20 cellular contexts compared by ENCODE assay signal in the genomic region with DNA sequence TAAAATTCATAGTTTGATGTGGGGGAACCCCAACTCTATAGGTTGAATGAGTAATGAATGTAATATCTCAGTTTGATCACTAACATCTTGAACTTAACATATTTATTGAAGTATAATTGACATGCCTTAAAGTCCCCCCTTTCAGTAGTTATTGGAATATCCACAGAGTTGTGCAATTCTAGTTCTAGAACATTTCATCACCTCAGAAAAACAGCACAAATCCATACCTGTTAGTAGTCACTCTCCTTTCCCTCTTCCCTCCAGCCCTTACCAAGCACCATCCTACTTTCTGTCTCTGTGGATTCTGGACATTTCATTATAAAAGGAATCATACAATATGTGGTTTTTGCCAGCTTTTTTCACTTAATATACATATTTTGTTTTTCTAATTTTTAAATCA. TPM values are rescaled to one million over a fixed set of nuclear protein-coding genes. Genes with fewer than 3 reads are reported as not detected.
DNase-seq lines count a peak whose midpoint lies in the region; ATAC-seq, FAIRE-seq and TF ChIP-seq lines count a peak whose summit lies in the region.
"Had no signal": no experiment of that assay in that cellular context is flagged by ENCODE, and none has a peak within 500 bp of the region (broad histone marks: within the 10 kb centered on the region; RNA-seq: fewer than 3 reads in every experiment).

No MANE protein-coding gene starts in this region.

- H3K14ac ChIP-seq in IMR-90 (replicated peaks; ENCODE audit: low read depth, low read length): no peak overlapping the region

- no peaks in the 10 kb centered on the region for H4K20me1 ChIP-seq in IMR-90 (ENCODE audit: insufficient read depth, low read length)
- H4K20me1 ChIP-seq in HepG2 (ENCODE audit: insufficient read depth, low read length): no peaks in the 10 kb centered on the region
- H4K20me1 ChIP-seq: BLaER1 treated with 17β-estradiol and CSF1 and Interleukin-3, amounts not matched to agents 10 nM and 100 nM had no signal

- H3K4me1 ChIP-seq in IMR-90 (ENCODE audit: control insufficient read depth, insufficient read depth, low read length) (no peaks in the 10 kb centered on the region), HepG2 (ENCODE audit: insufficient read depth, low read length) (peaks cover 8% of the 10 kb centered on the region; the same call in 1 of the 2 replicates), right lobe of liver (peaks cover 0 to 43% (median 13%) of the 10 kb centered on the region in 4 donors), heart right ventricle (no peaks in the 10 kb centered on the region)
- H3K4me1 ChIP-seq: A549; BLaER1 treated with 17β-estradiol and CSF1 and Interleukin-3, amounts not matched to agents 10 nM and 100 nM; Caco-2 had no signal

- H3K56ac ChIP-seq in IMR-90 (ENCODE audit: extremely low read depth, insufficient read depth, low read length): no peak overlapping the region

- no TSS peak for BruUV-seq in IMR-90 (replicated peaks; lab: Mats Ljungman, UMichigan)
- BruUV-seq in HepG2 (replicated peaks; lab: Mats Ljungman, UMichigan): no TSS peak

- DNase-seq in IMR-90 (no peak), iris pigment epithelial cell (ENCODE audit: low read depth) (peak; percentile 40), HepG2 (ENCODE audit: low spot score) (no peak), right lobe of liver (no peak), hepatic stellate cell (ENCODE audit: low spot score) (no peak), heart right ventricle (no peak)
- DNase-seq in stimulated activated CD4-positive, alpha-beta T cell treated with anti-CD3 and anti-CD28 coated beads, Interleukin-2, amount 100 ng/mL, for 48 hours: no peak
- DNase-seq: AML-193; Caco-2; Calu3; CD4-positive, alpha-beta T cell; CD8-positive, alpha-beta T cell; DMS79 treated with DMSO at 0.1 percent for 48 hours; GF-D8 had no signal

- H2AK9ac ChIP-seq in IMR-90 (replicated peaks; ENCODE audit: low read depth, low read length, poor library complexity): no peak overlapping the region

- H3K23ac ChIP-seq in IMR-90 (ENCODE audit: low read depth, low read length): no peak overlapping the region

- in situ Hi-C loops in IMR-90 (cut with MboI; ENCODE audit: low sequenced_read_pairs) (no loop called here), HepG2 (cut with HindIII; ENCODE audit: extremely low pct_ligation_motif_present, low pct_unique_long_range_greater_than_20kb) (no loop called here)

- H3K79me1 ChIP-seq in IMR-90 (ENCODE audit: low read depth in 1 of 2, low read length in 2 of 2): no peaks in the 10 kb centered on the region; a peak in 2 of 4 replicates

- no peak overlapping the region for H4K5ac ChIP-seq in IMR-90 (ENCODE audit: low read depth, low read length)

- H3K27ac ChIP-seq in IMR-90 (ENCODE audit: insufficient read depth, low read length) (no peak overlapping the region), HepG2 (ENCODE audit: extremely low read length, insufficient read depth, low read length) (no peak overlapping the region), right lobe of liver (peak overlapping the region in 2 of 3 donors; percentile 31 to 41), heart right ventricle (no peak overlapping the region)
- H3K27ac ChIP-seq: 22Rv1; A549; BLaER1 treated with 17β-estradiol and CSF1 and Interleukin-3, amounts not matched to agents 10 nM and 100 nM; C4-2B had no signal

- no peak overlapping the region for H4K8ac ChIP-seq in IMR-90 (ENCODE audit: low read depth in 2 of 2, low read length in 2 of 2)

- no peaks in the 10 kb centered on the region for H3K9me3 ChIP-seq in IMR-90 (ENCODE audit: control insufficient read depth, insufficient read depth, low read length)
- H3K9me3 ChIP-seq in HepG2 (ENCODE audit: low read length): no peaks in the 10 kb centered on the region
- no peaks in the 10 kb centered on the region for H3K9me3 ChIP-seq in right lobe of liver
- H3K9me3 ChIP-seq in heart right ventricle: peaks cover 0 to 5% (median 0%) of the 10 kb centered on the region in 11 donors
- H3K9me3 ChIP-seq: A549, Caco-2 had no signal

- H2AFZ ChIP-seq in IMR-90 (replicated peaks; ENCODE audit: low read length, poor library complexity) (no peak overlapping the region), HepG2 (ENCODE audit: low read length) (no peak overlapping the region)

- no peaks in the 10 kb centered on the region for H3K27me3 ChIP-seq in IMR-90 (ENCODE audit: control insufficient read depth, insufficient read depth, low read length)
- no peaks in the 10 kb centered on the region for H3K27me3 ChIP-seq in HepG2 (ENCODE audit: control insufficient read depth in 1 of 2, insufficient read depth in 2 of 2, low read length in 2 of 2)
- no peaks in the 10 kb centered on the region for H3K27me3 ChIP-seq in right lobe of liver
- H3K27me3 ChIP-seq in heart right ventricle: no peaks in the 10 kb centered on the region
- H3K27me3 ChIP-seq: BLaER1 treated with 17β-estradiol and CSF1 and Interleukin-3, amounts not matched to agents 10 nM and 100 nM had no signal

- H2BK120ac ChIP-seq in IMR-90 (ENCODE audit: low read depth, low read length): no peak overlapping the region

- TF ChIP-seq RAD21 in IMR-90 (IDR thresholded peaks at IDR 0.05; ENCODE audit: low read length): no peak
- no peak for TF ChIP-seq RAD21 in HepG2 (CRISPR knock-in tag; IDR thresholded peaks at IDR 0.05)

- no peak overlapping the region for H2AK5ac ChIP-seq in IMR-90 (ENCODE audit: low read depth, low read length)

- TF ChIP-seq EP300 in HepG2 (IDR thresholded peaks at IDR 0.05; ENCODE audit: low read depth in 2 of 2, low read length in 2 of 2) (no peak), HepG2 (CRISPR knock-in tag; IDR thresholded peaks at IDR 0.05; ENCODE audit: borderline replicate concordance) (no peak)

- H2BK20ac ChIP-seq in IMR-90 (ENCODE audit: low read depth, low read length): no peak overlapping the region

- H3K9ac ChIP-seq in IMR-90 (ENCODE audit: low read depth, low read length) (no peak overlapping the region), HepG2 (ENCODE audit: insufficient read depth, low read depth, low read length) (no peak overlapping the region)
- H3K9ac ChIP-seq: BLaER1 treated with 17β-estradiol and CSF1 and Interleukin-3, amounts not matched to agents 10 nM and 100 nM had no signal

- H3K4me3 ChIP-seq in IMR-90 (ENCODE audit: insufficient read depth, low read depth, low read length) (no peak overlapping the region), HepG2 (replicated peaks in 1 of 3; ENCODE audit: insufficient read depth in 1 of 3, low read depth in 2 of 3, low read length in 3 of 3) (no peak overlapping the region), right lobe of liver (no peak overlapping the region), heart right ventricle (no peak overlapping the region)
- H3K4me3 ChIP-seq: A549; BLaER1 treated with 17β-estradiol and CSF1 and Interleukin-3, amounts not matched to agents 10 nM and 100 nM had no signal

- H3K4ac ChIP-seq in IMR-90 (ENCODE audit: low read depth, low read length): no peak overlapping the region

- intact Hi-C loops in IMR-90 (cut with micrococcal nuclease): no loop called here
- intact Hi-C loops in HepG2 (cut with micrococcal nuclease; ENCODE audit: unreplicated experiment): no loop called here
- intact Hi-C loops in right lobe of liver (cut with DNase I): no loop called here
- intact Hi-C loops in heart right ventricle (cut with DNase I): no loop called here

- H3K18ac ChIP-seq in IMR-90 (ENCODE audit: low read depth, low read length): no peak overlapping the region

- no peak for TF ChIP-seq CTCF in IMR-90 (conservative IDR thresholded peaks at IDR 0.05; ENCODE audit: low read depth, low read length)
- no peak for TF ChIP-seq CTCF in HepG2 (CRISPR knock-in tag; IDR thresholded peaks at IDR 0.05)
- TF ChIP-seq CTCF in right lobe of liver (IDR thresholded peaks at IDR 0.05): no peak
- TF ChIP-seq CTCF in heart right ventricle (IDR thresholded peaks at IDR 0.05): no peak

- no peaks in the 10 kb centered on the region for H3K79me2 ChIP-seq in HepG2 (ENCODE audit: insufficient read depth, low read length)

- H3K4me2 ChIP-seq in IMR-90 (ENCODE audit: low read depth, low read length) (no peak overlapping the region), HepG2 (ENCODE audit: low read depth, low read length) (no peak overlapping the region)
- H3K4me2 ChIP-seq: A549; BLaER1 treated with 17β-estradiol and CSF1 and Interleukin-3, amounts not matched to agents 10 nM and 100 nM had no signal

- no peak overlapping the region for H4K91ac ChIP-seq in IMR-90 (ENCODE audit: insufficient read depth, low read depth, low read length)

- ATAC-seq in IMR-90 (ENCODE audit: low read depth): no peak
- ATAC-seq in HepG2: no peak
- ATAC-seq in right lobe of liver: peak; percentile 51 to 66 (median 60)
- ATAC-seq in heart right ventricle: no peak
- ATAC-seq: A549; CD8-positive, alpha-beta T cell had no signal

- no peak for FAIRE-seq in HepG2 (lab: Jason Lieb, UNC)
- FAIRE-seq: A549, D721Med, G401.6 had no signal

- no peaks in the 10 kb centered on the region; the same call in 1 of the 2 replicates for H3K9me1 ChIP-seq in IMR-90 (ENCODE audit: insufficient read depth, low read length)

- CTCF ChIA-PET in IMR-90 (lab: Yijun Ruan, JAX) (no interaction called here), HepG2 (lab: Yijun Ruan, JAX; ENCODE audit: low intra/inter-chr PET ratio, low total read pairs) (no interaction called here)

- no peak overlapping the region for H2BK15ac ChIP-seq in IMR-90 (ENCODE audit: low read depth, low read length)

- TF ChIP-seq POLR2A in IMR-90 (IDR thresholded peaks at IDR 0.05; ENCODE audit: low read depth, low read length) (no peak), HepG2 (IDR thresholded peaks at IDR 0.05; ENCODE audit: insufficient read depth in 1 of 2, low read depth in 2 of 2, low read length in 2 of 2) (no peak), right lobe of liver (IDR thresholded peaks at IDR 0.05) (no peak)

- H3K36me3 ChIP-seq in IMR-90 (ENCODE audit: control insufficient read depth, insufficient read depth, low read length) (peaks cover 3% of the 10 kb centered on the region), HepG2 (replicated peaks in 1 of 2; ENCODE audit: control insufficient read depth in 1 of 2, insufficient read depth in 2 of 2, low read length in 2 of 2) (peaks cover 0 to 6% of the 10 kb centered on the region in 2 experiments; a peak in 2 of 5 replicates), right lobe of liver (peaks cover 0 to 3% (median 0%) of the 10 kb centered on the region in 4 donors), heart right ventricle (peaks cover 0 to 77% (median 10%) of the 10 kb centered on the region in 9 donors)

- no peak overlapping the region for H2BK5ac ChIP-seq in IMR-90 (ENCODE audit: low read depth, low read length, poor library complexity, severe bottlenecking)

- dilution Hi-C loops in IMR-90 (cut with HindIII; ENCODE audit: low sequenced_read_pairs, unreplicated experiment): no loop called here

- POLR2A ChIA-PET in IMR-90 (lab: Charles Lee; ENCODE audit: unreplicated experiment): no interaction called here
- POLR2A ChIA-PET in HepG2 (lab: Yijun Ruan, JAX): no interaction called here

RNA-seq across cellular contexts. Expression of a gene that starts 8.7 kb away (rescaled TPM):
- 12.4 and 13.3 TPM in 2 replicates for total RNA-seq in IMR-90 (2012; rRNA removed)
- 25.7 and 27.1 TPM in 2 replicates for polyA plus RNA-seq in IMR-90 (2012; rRNA removed)
- 3.6 and 5.0 TPM in 2 replicates for polyA plus RNA-seq in IMR-90 (2012; cell fraction: cytosol; rRNA removed)
- 24.0 and 95.4 TPM in 2 replicates for polyA plus RNA-seq in IMR-90 (2012; cell fraction: nucleus; rRNA removed; ENCODE audit: low replicate concordance)
- total RNA-seq in HepG2 (2016; rRNA removed; fragmentation: Illumina TruSeq; extraction: Trizol): 49.1 and 54.3 TPM in 2 replicates
- 8.5 and 10.3 TPM in 2 replicates for total RNA-seq in HepG2 (2016; cell fraction: cytosol; rRNA removed; fragmentation: Illumina TruSeq; extraction: Trizol; ENCODE audit: low read depth)
- 50.7 and 55.5 TPM in 2 replicates for total RNA-seq in HepG2 (2016; cell fraction: insoluble cytoplasmic fraction; rRNA removed; fragmentation: Illumina TruSeq; extraction: Trizol)
- total RNA-seq in HepG2 (2016; cell fraction: membrane; rRNA removed; fragmentation: Illumina TruSeq; extraction: Trizol): 15.4 and 15.6 TPM in 2 replicates
- 42.6 and 44.4 TPM in 2 replicates for total RNA-seq in HepG2 (2016; cell fraction: nucleus; rRNA removed; fragmentation: Illumina TruSeq; extraction: Trizol)
- 41.4 and 43.4 TPM in 2 replicates for polyA plus RNA-seq in HepG2 (2011; rRNA removed)
- 10.6 and 16.0 TPM in 2 replicates for polyA plus RNA-seq in HepG2 (2011; cell fraction: cytosol; rRNA removed)
- polyA plus RNA-seq in HepG2 (2011; cell fraction: nucleus; rRNA removed): 89.2 and 101 TPM in 2 replicates
- 26.0 and 34.9 TPM in 2 replicates for polyA plus RNA-seq in HepG2 (2012)
- polyA plus RNA-seq in HepG2 (2016; cell fraction: cytosol; fragmentation: Illumina TruSeq; extraction: Trizol; ENCODE audit: low read depth): 14.8 and 14.9 TPM in 2 replicates
- 47.6 and 48.6 TPM in 2 replicates for polyA plus RNA-seq in HepG2 (2016; cell fraction: insoluble cytoplasmic fraction; fragmentation: Illumina TruSeq; extraction: Trizol; ENCODE audit: low read depth)
- 10.6 and 12.0 TPM in 2 replicates for polyA plus RNA-seq in HepG2 (2016; cell fraction: membrane; fragmentation: Illumina TruSeq; extraction: Trizol; ENCODE audit: low read depth)
- 78.3 and 81.9 TPM in 2 replicates for polyA plus RNA-seq in HepG2 (2016; cell fraction: nucleus; fragmentation: Illumina TruSeq; extraction: Trizol; ENCODE audit: insufficient read depth, low read depth)
- 7.3 and 20.3 TPM in 2 replicates for polyA minus RNA-seq in HepG2 (2011; rRNA and poly(A)+ RNA removed; ENCODE audit: low replicate concordance)
- 4.6 and 5.9 TPM in 2 replicates for polyA minus RNA-seq in HepG2 (2011; cell fraction: cytosol; rRNA and poly(A)+ RNA removed)
- 32.6 and 33.7 TPM in 2 replicates for polyA minus RNA-seq in HepG2 (2011; cell fraction: nucleus; rRNA and poly(A)+ RNA removed)
- 100 to 1,000 TPM in 4 of 6 experiments, 10 to 100 TPM in 2; 43.5 to 141 (median 103) TPM for total RNA-seq in right lobe of liver
- 10 to 100 TPM; 39.7 to 56.7 (median 46.6) TPM for total RNA-seq in heart right ventricle
- 10 to 100 TPM; 14.7 to 31.7 TPM for polyA plus RNA-seq in heart right ventricle

Comparison
In these comparisons a context has a peak if more than half of its experiments do, and no peak if none do; other contexts are left out.
1. ATAC-seq: peak in right lobe of liver (4 of 4); none in IMR-90 (single experiment), HepG2 (single experiment) and heart right ventricle (0 of 8).
2. H3K27ac ChIP-seq: peak in right lobe of liver (2 of 3); none in IMR-90 (single experiment), HepG2 (single experiment) and heart right ventricle (0 of 10).